28 cellular contexts compared by ENCODE assay signal in genomic region chr4:108398326-108398725, GRCh38.
DNase-seq lines count a peak whose midpoint lies in the region; ATAC-seq, FAIRE-seq and TF ChIP-seq lines count a peak whose summit lies in the region.
"Had no signal": no experiment of that assay in that cellular context is flagged by ENCODE, and none has a peak within 500 bp of the region (broad histone marks: within the 10 kb centered on the region; RNA-seq: fewer than 3 reads in every experiment).

No MANE protein-coding gene starts in this region.

- H2AFZ ChIP-seq in mammary epithelial cell (ENCODE audit: low read depth, low read length) (no peak overlapping the region), astrocyte (ENCODE audit: low read depth, low read length) (no peak overlapping the region)
- H2AFZ ChIP-seq: GM23338 had no signal

- WGBS in mammary epithelial cell (ENCODE audit: low coverage, missing lambda C conversion rate), result 18% methylated on average over 11 of the region's 11 CpGs
- WGBS in thyroid gland, 2 donors, result 19 to 24% methylated on average over 11 of the region's 11 CpGs

- H3K9me3 Mint-ChIP-seq in MCF 10A (ENCODE audit: unreplicated experiment) (no peaks in the 10 kb centered on the region), astrocyte (ENCODE audit: unreplicated experiment) (no peaks in the 10 kb centered on the region)
- H3K9me3 Mint-ChIP-seq: activated CD4-positive, alpha-beta T cell treated with anti-CD3 and anti-CD28 coated beads, Interleukin-2, amount 10 ng/mL, durations not matched to agents 7 days and 5 days; activated T-helper 17 cell treated with anti-CD3 and anti-CD28 coated beads, Interleukin-2, amount 50 U/mL, for 72 hours; GM23338; IgD-negative memory B cell had no signal

- TF ChIP-seq POLR2A in thyroid gland (IDR thresholded peaks at IDR 0.05), result no peak

- no peak overlapping the region for H3K27ac Mint-ChIP-seq in MCF 10A (ENCODE audit: low read depth, unreplicated experiment)
- no peak overlapping the region for H3K27ac Mint-ChIP-seq in astrocyte (ENCODE audit: unreplicated experiment)
- H3K27ac Mint-ChIP-seq: activated CD4-positive, alpha-beta T cell treated with anti-CD3 and anti-CD28 coated beads, Interleukin-2, amount 10 ng/mL, durations not matched to agents 7 days and 5 days; activated naive CD8-positive, alpha-beta T cell; activated T-helper 17 cell treated with anti-CD3 and anti-CD28 coated beads, Interleukin-2, amount 50 U/mL, for 72 hours; GM23338; IgD-negative memory B cell had no signal

- H3K27me3 ChIP-seq in mammary epithelial cell (ENCODE audit: insufficient read depth, low read length), result no peaks in the 10 kb centered on the region
- peaks cover 3% of the 10 kb centered on the region for H3K27me3 ChIP-seq in astrocyte (ENCODE audit: insufficient read depth, low read length)
- no peaks in the 10 kb centered on the region for H3K27me3 ChIP-seq in thyroid gland
- H3K27me3 ChIP-seq: BE2C, body of pancreas, upper lobe of right lung had no signal

- no peak overlapping the region for H3K4me3 ChIP-seq in mammary epithelial cell (replicated peaks in 1 of 3; ENCODE audit: insufficient read depth in 1 of 3, low read depth in 2 of 3, low read length in 3 of 3)
- H3K4me3 ChIP-seq in astrocyte (ENCODE audit: insufficient read depth, low read depth, low read length), result no peak overlapping the region
- no peak overlapping the region for H3K4me3 ChIP-seq in thyroid gland (replicated peaks in 1 of 3)
- H3K4me3 ChIP-seq: body of pancreas, GM23338, upper lobe of right lung had no signal

- BruUV-seq in mammary epithelial cell (replicated peaks; lab: Mats Ljungman, UMichigan) (no TSS peak), MCF 10A (replicated peaks; lab: Mats Ljungman, UMichigan) (no TSS peak)

- no peak overlapping the region for H3K9ac ChIP-seq in mammary epithelial cell (ENCODE audit: insufficient read depth, low read length)
- peak overlapping the region; percentile 15 for H3K9ac ChIP-seq in astrocyte (ENCODE audit: low read length)

- H3K4me2 ChIP-seq in mammary epithelial cell (ENCODE audit: insufficient read depth, low read depth, low read length), result no peak overlapping the region
- peak overlapping the region; percentile 69 for H3K4me2 ChIP-seq in astrocyte (ENCODE audit: low read length)
- H3K4me2 ChIP-seq: GM23338 had no signal

- no peak overlapping the region for H3K4me3 Mint-ChIP-seq in MCF 10A (ENCODE audit: unreplicated experiment)
- no peak overlapping the region for H3K4me3 Mint-ChIP-seq in astrocyte (ENCODE audit: unreplicated experiment)
- H3K4me3 Mint-ChIP-seq: activated CD4-positive, alpha-beta T cell treated with anti-CD3 and anti-CD28 coated beads, Interleukin-2, amount 10 ng/mL, durations not matched to agents 7 days and 5 days; activated naive CD8-positive, alpha-beta T cell; activated T-helper 17 cell treated with anti-CD3 and anti-CD28 coated beads, Interleukin-2, amount 50 U/mL, for 72 hours; GM23338; IgD-negative memory B cell had no signal

- ATAC-seq in GM21447 (IDR thresholded peaks at IDR 0.05; ENCODE audit: unreplicated experiment) (no peak), HG03108 (IDR thresholded peaks at IDR 0.05; ENCODE audit: unreplicated experiment) (no peak)
- ATAC-seq: activated T-helper 17 cell treated with anti-CD3 and anti-CD28 coated beads, Interleukin-2, amount 50 U/mL, for 72 hours; body of pancreas; left cardiac atrium; sciatic nerve had no signal

- H4K20me1 ChIP-seq in mammary epithelial cell (ENCODE audit: insufficient read depth, low read length) (no peaks in the 10 kb centered on the region), astrocyte (ENCODE audit: insufficient read depth, low read length) (no peaks in the 10 kb centered on the region)

- CTCF ChIA-PET in mammary epithelial cell (lab: Charles Lee; ENCODE audit: low non-redundant PET) (no interaction called here), MCF 10A (lab: Yijun Ruan, JAX) (no interaction called here)

- TF ChIP-seq CTCF in mammary epithelial cell (conservative IDR thresholded peaks at IDR 0.05 in 1 of 2, IDR thresholded peaks at IDR 0.05 in 1 of 2; ENCODE audit: extremely low read depth in 1 of 2, insufficient read depth in 1 of 2, low read depth in 1 of 2, low read length in 2 of 2) (no peak), MCF 10A (IDR thresholded peaks at IDR 0.05; ENCODE audit: unreplicated experiment) (no peak), astrocyte (IDR thresholded peaks at IDR 0.05; ENCODE audit: insufficient read depth, low read depth, low read length) (no peak), thyroid gland (IDR thresholded peaks at IDR 0.05) (no peak)

- H3K27ac ChIP-seq in mammary epithelial cell (ENCODE audit: insufficient read depth, low read depth, low read length), result no peak overlapping the region
- peak overlapping the region; percentile 6 for H3K27ac ChIP-seq in astrocyte (ENCODE audit: low read depth, low read length)
- no peak overlapping the region for H3K27ac ChIP-seq in thyroid gland
- H3K27ac ChIP-seq: body of pancreas, HL-60, upper lobe of right lung had no signal

- H3K27me3 Mint-ChIP-seq in MCF 10A (ENCODE audit: insufficient read depth, unreplicated experiment) (no peaks in the 10 kb centered on the region), astrocyte (ENCODE audit: low read depth, unreplicated experiment) (peaks cover 3% of the 10 kb centered on the region)
- H3K27me3 Mint-ChIP-seq: activated CD4-positive, alpha-beta T cell treated with anti-CD3 and anti-CD28 coated beads, Interleukin-2, amount 10 ng/mL, durations not matched to agents 7 days and 5 days; activated naive CD8-positive, alpha-beta T cell; activated T-helper 17 cell treated with anti-CD3 and anti-CD28 coated beads, Interleukin-2, amount 50 U/mL, for 72 hours had no signal

- no peaks in the 10 kb centered on the region for H3K79me2 ChIP-seq in mammary epithelial cell (ENCODE audit: insufficient read depth, low read length)
- H3K79me2 ChIP-seq in astrocyte (ENCODE audit: insufficient read depth, low read length), result no peaks in the 10 kb centered on the region

- no peak for FAIRE-seq in astrocyte (lab: Jason Lieb, UNC)
- FAIRE-seq: A204.1 had no signal

- in situ Hi-C loops in mammary epithelial cell (cut with MboI; ENCODE audit: low sequenced_read_pairs in 2 of 2), result no loop called here

- intact Hi-C loops in mammary epithelial cell (cut with micrococcal nuclease), result no loop called here
- intact Hi-C loops in MCF 10A (cut with micrococcal nuclease), result no loop called here
- intact Hi-C loops in thyroid gland (cut with DNase I), result no loop called here

- H3K4me1 Mint-ChIP-seq in MCF 10A (ENCODE audit: insufficient read depth, unreplicated experiment) (peaks cover 5% of the 10 kb centered on the region), astrocyte (ENCODE audit: low read depth, unreplicated experiment) (peaks cover 17% of the 10 kb centered on the region)
- H3K4me1 Mint-ChIP-seq: IgD-negative memory B cell had no signal

- peak; percentile 35 for DNase-seq in mammary epithelial cell
- no peak for DNase-seq in MCF 10A (ENCODE audit: unreplicated experiment)
- DNase-seq in astrocyte (ENCODE audit: low read depth), result peak; percentile 93
- peak; percentile 95 for DNase-seq in kidney tubule cell (ENCODE audit: low spot score)
- peak; percentile 81 to 82 for DNase-seq in thyroid gland
- no peak for DNase-seq in NCI-H226
- DNase-seq: activated CD4-positive, alpha-beta T cell treated with anti-CD3 and anti-CD28 coated beads, Interleukin-2, amount 10 ng/mL, durations not matched to agents 7 days and 5 days; BE2C; body of pancreas; effector CD8-positive, alpha-beta T cell; left cardiac atrium; mesenchymal stem cell; NCI-H187; NCI-H345; NCI-H774; OCI-M1; SHP77 treated with DMSO at 0.1 percent for 48 hours; stimulated activated CD4-positive, alpha-beta T cell treated with anti-CD3 and anti-CD28 coated beads, Interleukin-15, amount 100 ng/mL, for 24 hours; upper lobe of right lung had no signal

- no peaks in the 10 kb centered on the region for H3K9me3 ChIP-seq in mammary epithelial cell (replicated peaks; ENCODE audit: insufficient read depth, low read length)
- H3K9me3 ChIP-seq in astrocyte (ENCODE audit: insufficient read depth, low read depth, low read length), result no peaks in the 10 kb centered on the region
- H3K9me3 ChIP-seq in thyroid gland, result no peaks in the 10 kb centered on the region
- H3K9me3 ChIP-seq: BE2C, body of pancreas, upper lobe of right lung had no signal

- H3K36me3 Mint-ChIP-seq in MCF 10A (ENCODE audit: insufficient read depth, unreplicated experiment) (no peaks in the 10 kb centered on the region), astrocyte (ENCODE audit: low read depth, unreplicated experiment) (no peaks in the 10 kb centered on the region)
- H3K36me3 Mint-ChIP-seq: activated naive CD8-positive, alpha-beta T cell; IgD-negative memory B cell had no signal

- dilution Hi-C loops in mammary epithelial cell (cut with HindIII; ENCODE audit: low sequenced_read_pairs), result no loop called here

- POLR2A ChIA-PET in MCF 10A (lab: Yijun Ruan, JAX), result no interaction called here

- H3K36me3 ChIP-seq in mammary epithelial cell (ENCODE audit: insufficient read depth, low read length), result no peaks in the 10 kb centered on the region
- H3K36me3 ChIP-seq in astrocyte (ENCODE audit: insufficient read depth, low read length), result no peaks in the 10 kb centered on the region
- no peaks in the 10 kb centered on the region for H3K36me3 ChIP-seq in thyroid gland
- H3K36me3 ChIP-seq: BE2C, upper lobe of right lung had no signal

- H3K4me1 ChIP-seq in mammary epithelial cell (ENCODE audit: insufficient read depth, low read length) (no peaks in the 10 kb centered on the region), astrocyte (ENCODE audit: insufficient read depth, low read length) (peaks cover 22% of the 10 kb centered on the region), thyroid gland (peaks cover 0 to 11% of the 10 kb centered on the region in 2 donors)
- H3K4me1 ChIP-seq: BE2C, body of pancreas, upper lobe of right lung had no signal

Comparison
In these comparisons a context has a peak if more than half of its experiments do, and no peak if none do; other contexts are left out.
1. DNase-seq: peak in mammary epithelial cell (single experiment), astrocyte (single experiment), kidney tubule cell (single experiment) and thyroid gland (2 of 2); none in MCF 10A (single experiment) and NCI-H226 (single experiment).